Comparison of ENCODE assay signal across 21 cellular contexts in the genomic region with DNA sequence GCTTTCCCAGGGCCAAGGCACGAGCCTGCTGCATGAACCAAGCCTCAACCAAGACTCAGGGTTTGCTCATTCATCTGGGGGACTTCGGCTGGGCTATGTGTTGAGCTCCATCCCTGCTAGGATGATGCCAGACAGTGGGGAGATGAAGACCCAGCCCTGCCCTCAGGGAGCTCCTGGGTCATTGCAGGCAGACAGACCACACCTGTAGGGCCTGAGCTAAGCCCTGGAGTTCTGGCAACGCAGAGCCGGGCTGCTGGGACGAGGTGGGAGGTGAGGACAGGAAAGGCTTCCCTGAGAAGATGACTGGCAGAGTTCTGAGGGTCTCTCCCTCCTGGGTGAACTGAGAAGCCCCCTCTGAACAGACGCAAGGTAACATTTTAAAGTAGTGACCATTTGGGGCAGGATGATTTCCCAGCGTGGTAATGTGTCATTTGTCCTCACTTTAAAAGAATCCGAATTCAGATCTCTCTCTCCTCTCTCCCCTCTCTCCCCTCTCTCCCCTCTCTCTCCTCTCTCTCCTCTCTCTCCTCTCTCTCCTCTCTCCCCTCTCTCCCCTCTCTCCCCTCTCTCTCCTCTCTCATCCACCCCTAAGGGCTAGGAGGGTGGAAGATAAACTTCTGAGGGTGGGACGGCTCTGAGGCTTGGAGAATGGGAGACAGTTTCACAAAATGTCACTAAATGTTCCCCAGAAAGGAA.
"Had no signal": no experiment of that assay in that cellular context is flagged by ENCODE, and none has a peak within 500 bp of the region (broad histone marks: within the 10 kb centered on the region; RNA-seq: fewer than 3 reads in every experiment).

No MANE protein-coding gene starts in this region.

- H3K4me3 Mint-ChIP-seq: activated CD4-positive, alpha-beta T cell treated with anti-CD3 and anti-CD28 coated beads, Interleukin-2, amount 10 ng/mL, durations not matched to agents 7 days and 5 days; activated naive CD8-positive, alpha-beta T cell treated with anti-CD3 and anti-CD28 coated beads, Interleukin-2, amount 10 ng/mL, durations not matched to agents 7 days and 5 days; stimulated activated naive B cell treated with anti-CD40 and anti-IgM and Interleukin-4, amounts not matched to agents 10 μg/mL and 1 μg/mL and 100 μg/mL, for 72 hours had no signal

- H3K9me3 ChIP-seq: gastroesophageal sphincter, heart left ventricle, lower lobe of right lung, sigmoid colon, transverse colon, uterus had no signal

- H3K27ac ChIP-seq: coronary artery, epithelial cell of prostate, gastroesophageal sphincter, heart left ventricle, lower lobe of right lung, sigmoid colon, transverse colon, uterus, VCaP had no signal

- ATAC-seq: gastroesophageal sphincter; heart left ventricle; lower lobe of right lung; stimulated activated naive B cell treated with anti-CD40 and anti-IgM and Interleukin-4, amounts not matched to agents 10 μg/mL and 1 μg/mL and 100 μg/mL, for 72 hours had no signal

- H3K27ac Mint-ChIP-seq: activated CD4-positive, alpha-beta T cell treated with anti-CD3 and anti-CD28 coated beads, Interleukin-2, amount 10 ng/mL, durations not matched to agents 7 days and 5 days; activated naive CD8-positive, alpha-beta T cell treated with anti-CD3 and anti-CD28 coated beads, Interleukin-2, amount 10 ng/mL, durations not matched to agents 7 days and 5 days; activated T-helper 2 cell treated with anti-CD3 and anti-CD28 coated beads, Interferon-gamma antibody, Interleukin-2, Interleukin-4, amounts not matched to agents 10 μg/mL and 5 μg/mL and 100 μg/mL, durations not matched to agents 14 hours and 24 hours and 36 hours; stimulated activated naive B cell treated with anti-CD40 and anti-IgM and Interleukin-4, amounts not matched to agents 10 μg/mL and 1 μg/mL and 100 μg/mL, for 72 hours had no signal

- DNase-seq: activated CD4-positive, alpha-beta T cell treated with anti-CD3 and anti-CD28 coated beads, Interleukin-2, amount 10 ng/mL, durations not matched to agents 7 days and 5 days; activated CD4-positive, CD25-positive, alpha-beta regulatory T cell treated with anti-CD3 and anti-CD28 coated beads, Interleukin-2, amount 50 U/mL, for 72 hours; activated naive CD4-positive, alpha-beta T cell treated with Interleukin-2 at 50 U/mL for 16 hours; activated naive CD8-positive, alpha-beta T cell treated with anti-CD3 and anti-CD28 coated beads, Interleukin-2, amount 10 ng/mL, durations not matched to agents 7 days and 5 days; activated T-cell treated with anti-CD3 and anti-CD28 coated beads, Interleukin-2, amount 50 U/mL, for 1 hour; amniotic stem cell; cerebellar nuclear complex; lower lobe of right lung; naive B cell; sigmoid colon; stimulated activated CD4-positive, alpha-beta T cell treated with anti-CD3 and anti-CD28 coated beads, Interleukin-15, amount 100 ng/mL, for 24 hours; stimulated activated naive B cell treated with anti-CD40 and anti-IgM and Interleukin-4, amounts not matched to agents 10 μg/mL and 1 μg/mL and 100 μg/mL, for 72 hours; transverse colon; uterus had no signal

- H3K36me3 ChIP-seq: gastroesophageal sphincter, heart left ventricle, lower lobe of right lung, sigmoid colon, transverse colon, uterus had no signal

- H3K4me3 ChIP-seq: coronary artery, gastroesophageal sphincter, heart left ventricle, lower lobe of right lung, sigmoid colon, smooth muscle cell, transverse colon, uterus had no signal

- H3K36me3 Mint-ChIP-seq: activated naive CD8-positive, alpha-beta T cell treated with anti-CD3 and anti-CD28 coated beads, Interleukin-2, amount 10 ng/mL, durations not matched to agents 7 days and 5 days; naive B cell had no signal

- H3K9me3 Mint-ChIP-seq: activated CD4-positive, alpha-beta T cell treated with anti-CD3 and anti-CD28 coated beads, Interleukin-2, amount 10 ng/mL, durations not matched to agents 7 days and 5 days; activated naive CD8-positive, alpha-beta T cell treated with anti-CD3 and anti-CD28 coated beads, Interleukin-2, amount 10 ng/mL, durations not matched to agents 7 days and 5 days; activated T-helper 2 cell treated with anti-CD3 and anti-CD28 coated beads, Interferon-gamma antibody, Interleukin-2, Interleukin-4, amounts not matched to agents 10 μg/mL and 5 μg/mL and 100 μg/mL, durations not matched to agents 14 hours and 24 hours and 36 hours; stimulated activated naive B cell treated with anti-CD40 and anti-IgM and Interleukin-4, amounts not matched to agents 10 μg/mL and 1 μg/mL and 100 μg/mL, for 72 hours had no signal

- H3K4me2 ChIP-seq: smooth muscle cell had no signal
